Comparison of ENCODE assay signal across 29 cellular contexts in the genomic region with DNA sequence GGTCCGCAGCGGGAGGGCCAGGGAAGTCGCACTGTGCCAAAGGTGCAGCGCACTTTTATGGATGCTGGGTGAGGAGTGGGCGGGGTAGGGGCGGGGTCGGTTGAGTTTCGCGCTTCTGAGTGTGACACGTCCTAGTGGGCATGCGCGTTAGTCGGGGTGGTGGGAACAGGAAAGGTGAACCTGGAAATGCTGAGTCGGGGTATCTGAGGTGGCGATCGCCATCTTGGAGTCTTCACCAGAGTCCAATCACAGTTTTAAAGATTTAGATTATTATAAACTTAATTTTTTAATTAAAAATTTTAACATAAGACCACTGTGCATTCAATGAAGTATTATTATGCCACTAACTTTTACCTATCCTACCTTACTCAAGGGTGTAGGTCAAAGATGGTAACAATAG.
"Had no signal": no experiment of that assay in that cellular context is flagged by ENCODE, and none has a peak within 500 bp of the region (broad histone marks: within the 10 kb centered on the region; RNA-seq: fewer than 3 reads in every experiment).

No MANE protein-coding gene starts in this region.

- H3K4me3 Mint-ChIP-seq: dendritic cell treated with granulocyte-macrophage colony-stimulating factor and Interleukin-4, amounts not matched to agents 40 ng/mL and 50 ng/mL, for 4 days; endodermal cell; naive thymus-derived CD8-positive, alpha-beta T cell; nephron progenitor cell; stimulated activated naive CD8-positive, alpha-beta T cell treated with anti-CD3 and anti-CD28 coated beads, Interleukin-15, amount 100 ng/mL, for 72 hours had no signal

- H3K27me3 Mint-ChIP-seq: dendritic cell treated with granulocyte-macrophage colony-stimulating factor and Interleukin-4, amounts not matched to agents 40 ng/mL and 50 ng/mL, for 4 days; naive thymus-derived CD8-positive, alpha-beta T cell; stimulated activated naive CD8-positive, alpha-beta T cell treated with anti-CD3 and anti-CD28 coated beads, Interleukin-15, amount 100 ng/mL, for 72 hours had no signal

- H3K27ac ChIP-seq: colonic mucosa, epithelial cell of prostate, foreskin keratinocyte, gastroesophageal sphincter, heart left ventricle, left lung, ovary, psoas muscle, skin epidermis, spleen, suprapubic skin, transverse colon, upper lobe of right lung, uterus had no signal

- H3K4me3 ChIP-seq: colonic mucosa, gastroesophageal sphincter, heart left ventricle, left lung, ovary, psoas muscle, skin epidermis, spleen, suprapubic skin, transverse colon, upper lobe of right lung, uterus had no signal

- H3K27me3 ChIP-seq: colonic mucosa, foreskin keratinocyte, gastroesophageal sphincter, heart left ventricle, left lung, ovary, spleen, suprapubic skin, transverse colon, upper lobe of right lung, uterus had no signal

- H3K4me1 Mint-ChIP-seq: endodermal cell; nephron progenitor cell; stimulated activated naive CD8-positive, alpha-beta T cell treated with anti-CD3 and anti-CD28 coated beads, Interleukin-15, amount 100 ng/mL, for 72 hours had no signal

- H3K27ac Mint-ChIP-seq: dendritic cell treated with granulocyte-macrophage colony-stimulating factor and Interleukin-4, amounts not matched to agents 40 ng/mL and 50 ng/mL, for 4 days; endodermal cell; naive thymus-derived CD8-positive, alpha-beta T cell; nephron progenitor cell had no signal

- H3K4me1 ChIP-seq: colonic mucosa, foreskin keratinocyte, gastroesophageal sphincter, heart left ventricle, left lung, psoas muscle, spleen, suprapubic skin, transverse colon, upper lobe of right lung, uterus had no signal

- DNase-seq: colonic mucosa; effector CD8-positive, alpha-beta T cell; endodermal cell; foreskin keratinocyte; heart left ventricle; hippocampal formation; left cardiac atrium; left lung; mammary epithelial cell; mesendoderm; naive thymus-derived CD8-positive, alpha-beta T cell; nephron progenitor cell; nucleus accumbens; ovary; posterior cingulate gyrus; psoas muscle; right cardiac atrium; spleen; stimulated activated CD4-positive, alpha-beta T cell treated with anti-CD3 and anti-CD28 coated beads, Interleukin-4, amount 100 ng/mL, for 4 hours; stimulated activated naive CD4-positive, alpha-beta T cell; stimulated activated naive CD8-positive, alpha-beta T cell treated with anti-CD3 and anti-CD28 coated beads, Interleukin-15, amount 100 ng/mL, for 72 hours; transverse colon; upper lobe of right lung; uterus had no signal

- H3K36me3 ChIP-seq: colonic mucosa, gastroesophageal sphincter, heart left ventricle, left lung, ovary, spleen, suprapubic skin, transverse colon, upper lobe of right lung, uterus had no signal

- H3K9me3 ChIP-seq: colonic mucosa, gastroesophageal sphincter, heart left ventricle, ovary, psoas muscle, suprapubic skin, transverse colon, upper lobe of right lung, uterus had no signal
